ENCODE assay signal across 8 cellular contexts in genomic region chr5:176647030-176647869, GRCh38. TPM values are rescaled to one million over a fixed set of nuclear protein-coding genes. Genes with fewer than 3 reads are reported as not detected.
DNase-seq lines count a peak whose midpoint lies in the region; ATAC-seq, FAIRE-seq and TF ChIP-seq lines count a peak whose summit lies in the region.

Gene TSPAN17, plus strand, starts transcription at chr5:176647484. Its CDS starts 132 bp downstream, at chr5:176647616.

- H3K27ac ChIP-seq in angular gyrus (ENCODE audit: low read depth, low read length) (peak within 1 kb of the TSS; percentile 91), psoas muscle (peak within 1 kb of the TSS; percentile 80)

- no peaks in the 10 kb centered on the region for H3K9me3 ChIP-seq in psoas muscle

- ATAC-seq in GM18499 (IDR thresholded peaks at IDR 0.05; ENCODE audit: insufficient read depth, unreplicated experiment) (peak; percentile 86), HG02943 (IDR thresholded peaks at IDR 0.05; ENCODE audit: low read depth, unreplicated experiment) (peak; percentile 91), left ventricle myocardium superior (peak; percentile 98), psoas muscle (peak; percentile 98)

- peaks cover 11% of the 10 kb centered on the region for H3K4me1 ChIP-seq in psoas muscle

- peak; percentile 46 for TF ChIP-seq CTCF in psoas muscle (IDR thresholded peaks at IDR 0.05)

- no peaks in the 10 kb centered on the region for H3K36me3 ChIP-seq in psoas muscle (ENCODE audit: insufficient read depth in 1 of 2, low read depth in 1 of 2)

- H3K27me3 ChIP-seq in psoas muscle (ENCODE audit: insufficient read depth in 3 of 3, low read length in 2 of 3) = no peaks in the 10 kb centered on the region

- H3K4me3 ChIP-seq in psoas muscle = peak within 1 kb of the TSS; percentile 87

- WGBS in psoas muscle, 3 donors = 0 to 1% (median 0%) methylated on average over 35 to 64 of the region's 64 CpGs

- peak; percentile 97 to 99 for DNase-seq in NCI-H187 (lab: John Stamatoyannopoulos, UW)
- peak; percentile 96 to 99 (median 98) for DNase-seq in T-helper 2 cell
- peak; percentile 100 for DNase-seq in left ventricle myocardium superior
- peak; percentile 100 for DNase-seq in psoas muscle
- DNase-seq in urothelium cell line (ENCODE audit: low spot score) = peak; percentile 100

- intact Hi-C loops in left ventricle myocardium superior (cut with micrococcal nuclease) = no loop called here
- intact Hi-C loops in psoas muscle (cut with DNase I) = loop anchor here (2.0 to 5.0 kb wide), 3 partner anchors 35 to 75 kb away; partner anchors contain the start of gene GPRIN1 (in 1 of the 2)

- peak; percentile 42 for FAIRE-seq in urothelium cell line (lab: Jason Lieb, UNC)

RNA-seq across cellular contexts. Expression of gene TSPAN17, which starts in this region (rescaled TPM):
- total RNA-seq in left ventricle myocardium superior (31.7 TPM), psoas muscle (10 to 100 TPM; 22.5 to 31.2 (median 28.2) TPM)
- 10 to 100 TPM; 24.1 to 51.9 (median 25.8) TPM for polyA plus RNA-seq in psoas muscle

Comparison
In these comparisons a context has a peak if more than half of its experiments do, and no peak if none do; other contexts are left out.
1. Peak in every context shown above with its lines: DNase-seq, ATAC-seq, H3K4me3 ChIP-seq and H3K27ac ChIP-seq.